Comparison of ENCODE assay signal across 8 cellular contexts in the genomic region with DNA sequence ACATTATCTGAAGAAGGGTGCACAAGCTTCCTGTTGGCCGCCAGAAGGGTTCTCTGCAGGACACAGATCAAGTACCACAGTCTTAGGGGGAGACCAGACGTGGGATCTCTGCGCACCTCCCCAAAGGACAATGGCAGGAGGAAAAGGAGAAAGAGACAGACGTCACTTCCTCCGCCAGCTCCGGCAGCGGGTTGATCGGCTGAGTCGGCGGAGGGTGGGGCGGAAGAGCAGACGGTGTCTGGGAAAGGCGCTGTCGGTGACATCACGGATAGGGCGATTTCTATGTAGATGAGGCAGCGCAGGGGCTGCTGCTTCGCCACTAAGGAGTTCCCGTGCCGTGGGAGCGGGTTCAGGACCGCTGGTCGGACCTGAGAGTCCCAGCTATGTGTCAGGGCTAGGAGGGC. TPM values are rescaled to one million over a fixed set of nuclear protein-coding genes. Genes with fewer than 3 reads are reported as not detected.
DNase-seq lines count a peak whose midpoint lies in the region; ATAC-seq and TF ChIP-seq lines count a peak whose summit lies in the region.
"Not testable (repeated sequence)": the region's sequence is repeated elsewhere in the genome, so short reads cannot be mapped to it uniquely, and the experiment has no call there.

No MANE protein-coding gene starts in this region.

- DNase-seq in C1 segment of cervical spinal cord (lab: John Stamatoyannopoulos, UW) (peak in 8 of 14 donors; percentile 19 to 79 (median 38)), ecto neural progenitor cell (ENCODE audit: low spot score) (peak; percentile 66), lung microvascular endothelial cell (ENCODE audit: low read depth in 2 of 2) (peak; percentile 73 to 88)
- DNase-seq in activated CD8-positive, alpha-beta memory T cell treated with anti-CD3 and anti-CD28 coated beads, Interleukin-2, amount 50 U/mL, for 1 hour (ENCODE audit: extremely low read depth), result peak; percentile 54
- DNase-seq in stimulated activated CD4-positive, alpha-beta T cell treated with anti-CD3 and anti-CD28 coated beads, Interleukin-2, amount 100 ng/mL, for 4 hours (ENCODE audit: low read depth), result peak; percentile 74

- H3K9me3 ChIP-seq in HUES48 (ENCODE audit: control insufficient read depth, insufficient read depth, low read length); OCI-LY1 (ENCODE audit: low read length): not testable (repeated sequence)

- not testable (repeated sequence) for H3K36me3 ChIP-seq in HUES48 (ENCODE audit: control insufficient read depth, insufficient read depth, low read length); OCI-LY1 (ENCODE audit: insufficient read depth, low read length)

- not testable (repeated sequence) for H4K20me1 ChIP-seq in OCI-LY1 (ENCODE audit: insufficient read depth, low read length)

- H3K4me3 ChIP-seq in HUES48 (ENCODE audit: low read depth, low read length), result not testable (repeated sequence)
- peak overlapping the region; percentile 45 for H3K4me3 ChIP-seq in OCI-LY1 (ENCODE audit: low read depth, low read length, poor library complexity, severe bottlenecking)

- not testable (repeated sequence) for H2AFZ ChIP-seq in OCI-LY1 (ENCODE audit: low read length)

- peak; percentile 56 for ATAC-seq in GM21528 (IDR thresholded peaks at IDR 0.05; ENCODE audit: low FRiP score, unreplicated experiment)

- not testable (repeated sequence) for H3K9me2 ChIP-seq in OCI-LY1 (ENCODE audit: low read depth, low read length)

- not testable (repeated sequence) for H3K27me3 ChIP-seq in HUES48 (ENCODE audit: control insufficient read depth, insufficient read depth, low read length); OCI-LY1 (ENCODE audit: insufficient read depth, low read length)

- not testable (repeated sequence) for H3K4me1 ChIP-seq in HUES48 (ENCODE audit: control insufficient read depth, insufficient read depth, low read length); OCI-LY1 (ENCODE audit: insufficient read depth, low read length, severe bottlenecking)

- H3K4me2 ChIP-seq in OCI-LY1 (ENCODE audit: low read length), result peak overlapping the region; percentile 56

- H3F3A ChIP-seq in OCI-LY1 (ENCODE audit: insufficient read depth, low read length), result not testable (repeated sequence)

- not testable (repeated sequence) for H3K9ac ChIP-seq in HUES48 (ENCODE audit: low read depth, low read length); OCI-LY1 (ENCODE audit: low read length)

- peak overlapping the region; percentile 66 for H3K27ac ChIP-seq in HUES48 (ENCODE audit: low read depth, low read length)
- not testable (repeated sequence) for H3K27ac ChIP-seq in OCI-LY1 (ENCODE audit: low read depth, low read length, poor library complexity, severe bottlenecking)

- not testable (repeated sequence) for H3K79me2 ChIP-seq in OCI-LY1 (ENCODE audit: insufficient read depth, low read length)

- not testable (repeated sequence) for TF ChIP-seq CTCF in OCI-LY1 (IDR thresholded peaks at IDR 0.05; ENCODE audit: low read length)

RNA-seq across cellular contexts. Expression of a gene that starts 38.6 kb away (rescaled TPM):
- not detected in 2 replicates for total RNA-seq in lung microvascular endothelial cell

RNA-seq across cellular contexts. Expression of a gene that starts 49.4 kb away (rescaled TPM):
- 25.9 and 43.1 TPM in 2 replicates for total RNA-seq in lung microvascular endothelial cell
